In genomic region chr11:3057069-3057963, GRCh38 we compare ENCODE assay signal across 1 cellular context.
TF ChIP-seq lines count a peak whose summit lies in the region.

TSS of gene CARS1 (minus strand) at chr11:3057423. CDS start at chr11:3057367, 56 bp downstream.

TF ChIP-seq in HepG2, 621 proteins besides CTCF, POLR2A, EP300 and RAD21 (continued from another document and continues in another):
- TF ChIP-seq ZNF318 (CRISPR knock-in tag; IDR thresholded peaks at IDR 0.05) (no peak), ZNF766 (CRISPR knock-in tag; IDR thresholded peaks at IDR 0.05; ENCODE audit: borderline replicate concordance) (0 out of 2 replicates have a peak, but pooled peaks have one; percentile 24), FOXO1 (CRISPR knock-in tag; IDR thresholded peaks at IDR 0.05) (peak; percentile 24), HOXD1 (CRISPR knock-in tag; IDR thresholded peaks at IDR 0.05) (peak; percentile 24; the same call in 1 of the 2 replicates), CCDC6 (CRISPR knock-in tag; IDR thresholded peaks at IDR 0.05) (peak; percentile 73; the same call in 1 of the 2 replicates), ZNF510 (CRISPR knock-in tag; IDR thresholded peaks at IDR 0.05; ENCODE audit: low read depth) (peak; percentile 90), ZNF768 (CRISPR knock-in tag; IDR thresholded peaks at IDR 0.05) (peak; percentile 68), ZNF883 (CRISPR knock-in tag; IDR thresholded peaks at IDR 0.05; ENCODE audit: not compliant biosample characterization) (peak; percentile 89), POLR2AphosphoS2 (IDR thresholded peaks at IDR 0.05; ENCODE audit: low read depth, low read length) (no peak), SALL1 (CRISPR knock-in tag; IDR thresholded peaks at IDR 0.05) (peak; percentile 82), ZC3H13 (CRISPR knock-in tag; IDR thresholded peaks at IDR 0.05) (no peak), TFDP2 (CRISPR knock-in tag; IDR thresholded peaks at IDR 0.05) (peak; percentile 67), RXRA (CRISPR knock-in tag; IDR thresholded peaks at IDR 0.05) (peak; percentile 82), ZNF878 (CRISPR knock-in tag; IDR thresholded peaks at IDR 0.05) (peak; percentile 55; the same call in 1 of the 2 replicates), IRF2 (CRISPR knock-in tag; IDR thresholded peaks at IDR 0.05) (peak; percentile 71), BCL6 (CRISPR knock-in tag; IDR thresholded peaks at IDR 0.05) (0 out of 2 replicates have a peak, but pooled peaks have one; percentile 24), ZBTB33 (CRISPR knock-in tag; IDR thresholded peaks at IDR 0.05) (peak; percentile 16; the same call in 1 of the 2 replicates), CREB3 (CRISPR knock-in tag; IDR thresholded peaks at IDR 0.05) (0 out of 2 replicates have a peak, but pooled peaks have one; percentile 52), ZFP90 (CRISPR knock-in tag; IDR thresholded peaks at IDR 0.05; ENCODE audit: borderline replicate concordance) (peak; percentile 81; the same call in 1 of the 2 replicates), ASH2L (IDR thresholded peaks at IDR 0.05; ENCODE audit: insufficient read length, low read depth, low read length) (peak; percentile 45), REPIN1 (CRISPR knock-in tag; IDR thresholded peaks at IDR 0.05; ENCODE audit: borderline replicate concordance, low read depth) (peak; percentile 64; the same call in 1 of the 2 replicates), WIZ (CRISPR knock-in tag; IDR thresholded peaks at IDR 0.05) (peak; percentile 64; the same call in 1 of the 2 replicates), SP1 (IDR thresholded peaks at IDR 0.05) (no peak), SP1 (CRISPR knock-in tag; IDR thresholded peaks at IDR 0.05) (0 out of 2 replicates have a peak, but pooled peaks have one; percentile 26), THAP11 (CRISPR knock-in tag; IDR thresholded peaks at IDR 0.05) (peak; percentile 100), ZNF563 (CRISPR knock-in tag; IDR thresholded peaks at IDR 0.05) (peak; percentile 43), GMEB1 (CRISPR knock-in tag; IDR thresholded peaks at IDR 0.05; ENCODE audit: borderline replicate concordance) (peak; percentile 95), NFAT5 (CRISPR knock-in tag; IDR thresholded peaks at IDR 0.05) (0 out of 2 replicates have a peak, but pooled peaks have one; percentile 43), ZNF280D (CRISPR knock-in tag; IDR thresholded peaks at IDR 0.05) (peak; percentile 89), ZNF446 (CRISPR knock-in tag; IDR thresholded peaks at IDR 0.05) (no peak), NR2C2 (CRISPR knock-in tag; IDR thresholded peaks at IDR 0.05; ENCODE audit: borderline replicate concordance) (peak; percentile 95), SNAPC5 (CRISPR knock-in tag; IDR thresholded peaks at IDR 0.05; ENCODE audit: borderline replicate concordance) (peak; percentile 25; the same call in 1 of the 2 replicates), ZNF598 (CRISPR knock-in tag; IDR thresholded peaks at IDR 0.05; ENCODE audit: borderline replicate concordance) (peak; percentile 46; the same call in 1 of the 2 replicates)
